In the genomic region with DNA sequence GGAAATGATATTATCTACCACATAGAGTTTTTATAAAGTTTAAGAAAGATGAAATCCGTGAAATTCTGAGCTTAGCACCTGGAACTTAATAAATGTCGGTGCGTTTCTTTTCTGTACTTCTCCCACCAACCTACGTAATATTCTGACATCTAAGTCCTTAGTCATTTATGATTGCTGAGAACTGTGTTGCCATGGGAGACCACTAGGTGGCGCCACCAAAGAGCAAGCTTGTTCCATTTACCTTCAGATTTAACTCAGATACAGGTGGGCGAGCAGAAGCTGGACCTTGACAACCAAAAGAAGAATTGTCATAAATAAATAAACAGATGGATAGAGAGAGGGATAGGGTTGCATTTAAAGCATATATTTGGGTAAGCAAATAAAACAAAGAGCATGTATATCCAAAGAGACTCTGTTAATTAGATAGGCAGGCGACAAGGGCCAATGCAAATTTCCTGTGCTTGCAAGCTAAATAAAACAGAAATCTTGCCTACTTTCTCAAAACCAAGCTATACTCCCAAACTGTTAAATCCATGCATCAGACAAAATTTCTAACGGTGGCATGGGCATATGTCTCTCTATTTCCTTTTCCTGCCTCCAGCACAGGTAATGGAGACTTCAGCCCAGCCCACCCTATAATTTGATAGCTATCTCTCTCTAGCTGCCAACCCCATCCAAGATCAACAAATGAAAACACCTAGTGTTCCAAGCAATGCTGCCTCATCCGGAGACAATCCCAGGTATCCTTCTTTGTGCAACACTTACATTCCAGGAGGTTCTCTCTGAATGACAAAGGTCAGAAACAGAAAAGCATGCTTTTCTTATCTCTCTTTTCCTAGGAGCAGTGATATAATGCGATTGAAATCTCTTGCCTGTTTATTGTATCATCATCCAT, we compare ENCODE assay signal across 8 cellular contexts.
DNase-seq lines count a peak whose midpoint lies in the region; ATAC-seq and TF ChIP-seq lines count a peak whose summit lies in the region.

No MANE protein-coding gene starts in this region.

- no peaks in the 10 kb centered on the region for H3K36me3 Mint-ChIP-seq in CD14-positive monocyte
- H3K36me3 Mint-ChIP-seq in activated CD8-positive, alpha-beta T cell treated with anti-CD3 and anti-CD28 coated beads, Interleukin-2, amount 10 ng/mL, durations not matched to agents 7 days and 5 days (ENCODE audit: low read depth) = no peaks in the 10 kb centered on the region

- no peak for TF ChIP-seq POLR2A in testis (IDR thresholded peaks at IDR 0.05)

- H3K27ac ChIP-seq in iPS DF 6.9 (ENCODE audit: low read length) (no peak overlapping the region), testis (no peak overlapping the region)

- WGBS in iPS DF 6.9 (ENCODE audit: insufficient coverage, insufficient read length) = no CpG with 5 or more reads among the region's 10 CpGs
- WGBS in testis, 2 donors = 67 to 69% methylated on average over 10 of the region's 10 CpGs

- TF ChIP-seq CTCF in CD14-positive monocyte (IDR thresholded peaks at IDR 0.05) (peak; percentile 90), GM13976 (IDR thresholded peaks at IDR 0.05; ENCODE audit: borderline replicate concordance, control extremely low read depth, extremely low read depth, insufficient read depth, missing control alignments) (peak; percentile 67), testis (IDR thresholded peaks at IDR 0.05) (peak; percentile 62 to 91 (median 69))

- DNase-seq in CD14-positive monocyte (ENCODE audit: low spot score) = no peak
- DNase-seq in GM13976 (ENCODE audit: low spot score) = peak; percentile 15
- peak; percentile 46 for DNase-seq in KG1 (lab: John Stamatoyannopoulos, UW)
- peak; percentile 51 for DNase-seq in activated CD8-positive, alpha-beta T cell treated with anti-CD3 and anti-CD28 coated beads, Interleukin-2, amount 10 ng/mL, durations not matched to agents 7 days and 5 days
- peak; percentile 39 for DNase-seq in iPS DF 6.9 (ENCODE audit: low read depth, low spot score)
- peak; percentile 82 for DNase-seq in testis
- DNase-seq in NCI-H1436 treated with DMSO at 0.1 percent for 48 hours (lab: John Stamatoyannopoulos, UW) = no peak
- no peak for DNase-seq in NCI-H128 (lab: John Stamatoyannopoulos, UW; ENCODE audit: unreplicated experiment)

- H3K27me3 Mint-ChIP-seq in CD14-positive monocyte (ENCODE audit: low read depth in 3 of 3) = peaks cover 0 to 2% (median 2%) of the 10 kb centered on the region in 3 donors
- H3K27me3 Mint-ChIP-seq in activated CD8-positive, alpha-beta T cell treated with anti-CD3 and anti-CD28 coated beads, Interleukin-2, amount 10 ng/mL, durations not matched to agents 7 days and 5 days (ENCODE audit: low read depth) = no peaks in the 10 kb centered on the region

- intact Hi-C loops in CD14-positive monocyte (cut with micrococcal nuclease) (loop anchor here in 1 of 2 donors (10.0 kb wide), 1 partner anchor 702 kb away; a partner anchor contains a TSS), testis (cut with DNase I; ENCODE audit: low total_unique reads) (no loop called here)

- no peak for ATAC-seq in activated CD8-positive, alpha-beta T cell treated with anti-CD3 and anti-CD28 coated beads, Interleukin-2, amount 10 ng/mL, durations not matched to agents 7 days and 5 days

- peaks cover 15% of the 10 kb centered on the region for H3K4me1 Mint-ChIP-seq in CD14-positive monocyte
- H3K4me1 Mint-ChIP-seq in activated CD8-positive, alpha-beta T cell treated with anti-CD3 and anti-CD28 coated beads, Interleukin-2, amount 10 ng/mL, durations not matched to agents 7 days and 5 days (ENCODE audit: low read depth) = no peaks in the 10 kb centered on the region

- in situ Hi-C loops in GM13976 (cut with MboI; ENCODE audit: low sequenced_read_pairs, unreplicated experiment) = loop anchor here (25.0 kb wide), 2 partner anchors 459 to 709 kb away; a partner anchor contains a TSS

- H3K36me3 ChIP-seq in iPS DF 6.9 (ENCODE audit: control insufficient read depth, insufficient read depth, low read length) (no peaks in the 10 kb centered on the region), testis (ENCODE audit: low read depth, missing control alignments) (no peaks in the 10 kb centered on the region)

- H3K4me3 ChIP-seq in iPS DF 6.9 (ENCODE audit: low read length) (no peak overlapping the region), testis (no peak overlapping the region)

- POLR2A ChIA-PET in activated CD8-positive, alpha-beta T cell treated with anti-CD3 and anti-CD28 coated beads, Interleukin-2, amount 10 ng/mL, durations not matched to agents 7 days and 5 days (lab: Charles Lee) = no interaction called here

- H3K9me3 ChIP-seq in iPS DF 6.9 (ENCODE audit: control insufficient read depth, insufficient read depth, low read length) = no peaks in the 10 kb centered on the region
- no peaks in the 10 kb centered on the region for H3K9me3 ChIP-seq in testis

- H3K9me3 Mint-ChIP-seq in CD14-positive monocyte = no peaks in the 10 kb centered on the region
- H3K9me3 Mint-ChIP-seq in activated CD8-positive, alpha-beta T cell treated with anti-CD3 and anti-CD28 coated beads, Interleukin-2, amount 10 ng/mL, durations not matched to agents 7 days and 5 days (ENCODE audit: insufficient read depth) = no peaks in the 10 kb centered on the region

- no peak overlapping the region for H3K27ac Mint-ChIP-seq in CD14-positive monocyte
- no peak overlapping the region for H3K27ac Mint-ChIP-seq in activated CD8-positive, alpha-beta T cell treated with anti-CD3 and anti-CD28 coated beads, Interleukin-2, amount 10 ng/mL, durations not matched to agents 7 days and 5 days

- no peak overlapping the region for H3K4me3 Mint-ChIP-seq in CD14-positive monocyte
- H3K4me3 Mint-ChIP-seq in activated CD8-positive, alpha-beta T cell treated with anti-CD3 and anti-CD28 coated beads, Interleukin-2, amount 10 ng/mL, durations not matched to agents 7 days and 5 days = no peak overlapping the region

- H3K27me3 ChIP-seq in iPS DF 6.9 (ENCODE audit: control insufficient read depth, insufficient read depth, low read length) = no peaks in the 10 kb centered on the region
- H3K27me3 ChIP-seq in testis = no peaks in the 10 kb centered on the region

- H3K4me1 ChIP-seq in iPS DF 6.9 (ENCODE audit: control insufficient read depth, insufficient read depth, low read length) (no peaks in the 10 kb centered on the region), testis (no peaks in the 10 kb centered on the region)

- CTCF ChIA-PET in activated CD8-positive, alpha-beta T cell treated with anti-CD3 and anti-CD28 coated beads, Interleukin-2, amount 10 ng/mL, durations not matched to agents 7 days and 5 days (lab: Charles Lee) = interaction anchor here (0.7 to 1.4 kb wide), 6 partner anchors 9 to 771 kb away, joined by 3 to 6 read pairs (median 4); no protein-coding TSS in a partner anchor

Comparison
In these comparisons a context has a peak if more than half of its experiments do, and no peak if none do; other contexts are left out.
1. DNase-seq: peak in GM13976 (single experiment), KG1 (single experiment), activated CD8-positive, alpha-beta T cell treated with anti-CD3 and anti-CD28 coated beads, Interleukin-2, amount 10 ng/mL, durations not matched to agents 7 days and 5 days (single experiment), iPS DF 6.9 (single experiment) and testis (single experiment); none in CD14-positive monocyte (single experiment), NCI-H1436 treated with DMSO at 0.1 percent for 48 hours (single experiment) and NCI-H128 (single experiment).
2. Peak in every context shown above with its lines, with median percentiles within 50 percentile points of each other: CTCF ChIP-seq.